In genomic region chr1:91952187-91952586, GRCh38 we compare ENCODE assay signal across 26 cellular contexts. TPM values are rescaled to one million over a fixed set of nuclear protein-coding genes. Genes with fewer than 3 reads are reported as not detected.
"Had no signal": no experiment of that assay in that cellular context is flagged by ENCODE, and none has a peak within 500 bp of the region (broad histone marks: within the 10 kb centered on the region; RNA-seq: fewer than 3 reads in every experiment).

No MANE protein-coding gene starts in this region.

- H3K27me3 ChIP-seq: esophagus squamous epithelium, gastroesophageal sphincter, hepatocyte, right lobe of liver, tibial artery, upper lobe of left lung, uterus had no signal

- H3K79me2 ChIP-seq: hepatocyte had no signal

- DNase-seq: effector memory CD4-positive, alpha-beta T cell; esophagus squamous epithelium; foreskin fibroblast; glutamatergic neuron; kidney; left cardiac atrium; left ventricle myocardium inferior; mesenchymal stem cell; midbrain; occipital lobe; psoas muscle; retina; right lobe of liver; stimulated activated CD4-positive, alpha-beta T cell treated with anti-CD3 and anti-CD28 coated beads, Interleukin-4, amount 100 ng/mL, for 1 hour; stimulated activated CD8-positive, alpha-beta memory T cell treated with anti-CD3 and anti-CD28 coated beads, Interleukin-4, amount 100 ng/mL, for 48 hours; tibial artery; upper lobe of left lung; uterus had no signal

- H3K4me2 ChIP-seq: hepatocyte had no signal

- H2AFZ ChIP-seq: hepatocyte had no signal

- H3K9me3 ChIP-seq: esophagus squamous epithelium, gastroesophageal sphincter, left ventricle myocardium inferior, psoas muscle, right lobe of liver, tibial artery, upper lobe of left lung, uterus had no signal

- H3K9me3 Mint-ChIP-seq: natural killer cell treated with Interleukin-12 subunit alpha and Interleukin-12 subunit beta and Interleukin-15 and Interleukin-18, amount 100 ng/mL, for 72 hours; stimulated activated memory B cell treated with anti-CD40 and anti-IgM and Interleukin-4, amounts not matched to agents 10 μg/mL and 1 μg/mL and 100 μg/mL, for 72 hours; stimulated activated naive CD8-positive, alpha-beta T cell treated with anti-CD3 and anti-CD28 coated beads, Interleukin-15, Interleukin-2, amounts not matched to agents 100 ng/mL and 50 ng/mL, for 24 hours had no signal

- H3K4me1 ChIP-seq: esophagus squamous epithelium, gastroesophageal sphincter, left ventricle myocardium inferior, psoas muscle, right lobe of liver, tibial artery, upper lobe of left lung, uterus had no signal

- H3K27ac Mint-ChIP-seq: natural killer cell treated with Interleukin-12 subunit alpha and Interleukin-12 subunit beta and Interleukin-15 and Interleukin-18, amount 100 ng/mL, for 72 hours; stimulated activated memory B cell treated with anti-CD40 and anti-IgM and Interleukin-4, amounts not matched to agents 10 μg/mL and 1 μg/mL and 100 μg/mL, for 72 hours; stimulated activated naive CD8-positive, alpha-beta T cell treated with anti-CD3 and anti-CD28 coated beads, Interleukin-15, Interleukin-2, amounts not matched to agents 100 ng/mL and 50 ng/mL, for 24 hours had no signal

- H3K36me3 ChIP-seq: esophagus squamous epithelium, gastroesophageal sphincter, left ventricle myocardium inferior, right lobe of liver, tibial artery, upper lobe of left lung, uterus had no signal

- H3K4me3 ChIP-seq: esophagus squamous epithelium, gastroesophageal sphincter, hepatocyte, left ventricle myocardium inferior, lung, psoas muscle, right lobe of liver, tibial artery, upper lobe of left lung, uterus had no signal

- H3K4me1 Mint-ChIP-seq: stimulated activated memory B cell treated with anti-CD40 and anti-IgM and Interleukin-4, amounts not matched to agents 10 μg/mL and 1 μg/mL and 100 μg/mL, for 72 hours had no signal

- ATAC-seq: gastroesophageal sphincter; left cardiac atrium; natural killer cell treated with Interleukin-12 subunit alpha and Interleukin-12 subunit beta and Interleukin-15 and Interleukin-18, amount 100 ng/mL, for 72 hours; psoas muscle; right lobe of liver; stimulated activated memory B cell treated with anti-CD40 and anti-IgM and Interleukin-4, amounts not matched to agents 10 μg/mL and 1 μg/mL and 100 μg/mL, for 72 hours had no signal

- H3K4me3 Mint-ChIP-seq: natural killer cell treated with Interleukin-12 subunit alpha and Interleukin-12 subunit beta and Interleukin-15 and Interleukin-18, amount 100 ng/mL, for 72 hours; stimulated activated memory B cell treated with anti-CD40 and anti-IgM and Interleukin-4, amounts not matched to agents 10 μg/mL and 1 μg/mL and 100 μg/mL, for 72 hours; stimulated activated naive CD8-positive, alpha-beta T cell treated with anti-CD3 and anti-CD28 coated beads, Interleukin-15, Interleukin-2, amounts not matched to agents 100 ng/mL and 50 ng/mL, for 24 hours had no signal

- H3K27me3 Mint-ChIP-seq: stimulated activated naive CD8-positive, alpha-beta T cell treated with anti-CD3 and anti-CD28 coated beads, Interleukin-15, Interleukin-2, amounts not matched to agents 100 ng/mL and 50 ng/mL, for 24 hours had no signal

- H3K36me3 Mint-ChIP-seq: natural killer cell treated with Interleukin-12 subunit alpha and Interleukin-12 subunit beta and Interleukin-15 and Interleukin-18, amount 100 ng/mL, for 72 hours; stimulated activated memory B cell treated with anti-CD40 and anti-IgM and Interleukin-4, amounts not matched to agents 10 μg/mL and 1 μg/mL and 100 μg/mL, for 72 hours had no signal

- H3K27ac ChIP-seq: esophagus squamous epithelium, gastroesophageal sphincter, hepatocyte, left ventricle myocardium inferior, psoas muscle, right lobe of liver, tibial artery, upper lobe of left lung, uterus had no signal

- FAIRE-seq: kidney had no signal

RNA-seq across cellular contexts. Expression of gene BRDT, which starts 3.0 kb away (rescaled TPM):
- total RNA-seq: epithelial cell of proximal tubule; esophagus squamous epithelium; gastroesophageal sphincter; hepatocyte; kidney; left cardiac atrium; left ventricle myocardium inferior; natural killer cell treated with Interleukin-12 subunit alpha and Interleukin-12 subunit beta and Interleukin-15 and Interleukin-18, amount 100 ng/mL, for 72 hours; occipital lobe; psoas muscle; right lobe of liver; temporal lobe; upper lobe of left lung had no signal
- polyA plus RNA-seq: hepatocyte, lung, psoas muscle had no signal
